ENCODE assay signal across 1 cellular context in genomic region chr9:18274693-18275092, GRCh38.
TF ChIP-seq lines count a peak whose summit lies in the region.

No MANE protein-coding gene starts in this region.

TF ChIP-seq in SK-N-SH treated with all-trans-retinoic acid at 6 μM for 48 hours, 23 proteins besides CTCF, POLR2A, EP300 and RAD21 (continued from another document):
- TF ChIP-seq ZNF70 (CRISPR knock-in tag; IDR thresholded peaks at IDR 0.05): no peak
- TF ChIP-seq GLIS3 (CRISPR knock-in tag; IDR thresholded peaks at IDR 0.05): no peak
